9 cellular contexts compared by ENCODE assay signal in genomic region chr19:489418-490196, GRCh38. TPM values are rescaled to one million over a fixed set of nuclear protein-coding genes. Genes with fewer than 3 reads are reported as not detected.
A peak's percentile ranks its signal among the peaks of the same experiment; 100 is the strongest.
DNase-seq lines count a peak whose midpoint lies in the region; ATAC-seq and TF ChIP-seq lines count a peak whose summit lies in the region.
"Had no signal": no experiment of that assay in that cellular context is flagged by ENCODE, and none has a peak within 500 bp of the region (broad histone marks: within the 10 kb centered on the region; RNA-seq: fewer than 3 reads in every experiment).

No MANE protein-coding gene starts in this region.

- H3K9me3 ChIP-seq in KOPT-K1 (ENCODE audit: insufficient read depth, low read length, poor library complexity, severe bottlenecking) (no peaks in the 10 kb centered on the region), right lobe of liver (no peaks in the 10 kb centered on the region), suprapubic skin (no peaks in the 10 kb centered on the region)

- H3K27me3 Mint-ChIP-seq in chondrocyte (ENCODE audit: low read depth), result no peaks in the 10 kb centered on the region

- H3K36me3 ChIP-seq in KOPT-K1 (ENCODE audit: insufficient read depth, low read length) (no peaks in the 10 kb centered on the region), right lobe of liver (no peaks in the 10 kb centered on the region), suprapubic skin (no peaks in the 10 kb centered on the region)

- H3K4me3 Mint-ChIP-seq in chondrocyte (ENCODE audit: unreplicated experiment), result peak overlapping the region; percentile 79

- DNase-seq in DMS79 (lab: John Stamatoyannopoulos, UW) (peak; percentile 16), DMS79 treated with DMSO at 0.1 percent for 48 hours (lab: John Stamatoyannopoulos, UW) (no peak), chondrocyte (ENCODE audit: low spot score) (peak; percentile 93), right lobe of liver (no peak), suprapubic skin (ENCODE audit: low spot score in 2 of 2) (no peak), H4 (ENCODE audit: low spot score) (no peak)
- DNase-seq in stimulated activated CD4-positive, alpha-beta T cell treated with anti-CD3 and anti-CD28 coated beads, Interleukin-4, amount 100 ng/mL, for 24 hours, result no peak

- no peaks in the 10 kb centered on the region for H3K36me3 Mint-ChIP-seq in chondrocyte (ENCODE audit: low read depth)

- 20% methylated on average over 37 of the region's 61 CpGs for WGBS in right lobe of liver (ENCODE audit: insufficient coverage, low coverage, low lambda C conversion rate, missing lambda C conversion rate)
- 35% methylated on average over 34 of the region's 61 CpGs for WGBS in suprapubic skin

- TF ChIP-seq EP300 in suprapubic skin (IDR thresholded peaks at IDR 0.05), result no peak

- peaks cover 0 to 9% (median 0%) of the 10 kb centered on the region in 4 donors for H3K4me1 ChIP-seq in right lobe of liver
- H3K4me1 ChIP-seq in suprapubic skin, result peaks cover 27% of the 10 kb centered on the region

- TF ChIP-seq POLR2A in right lobe of liver (IDR thresholded peaks at IDR 0.05) (no peak), suprapubic skin (IDR thresholded peaks at IDR 0.05) (no peak)

- H3K27ac ChIP-seq in KOPT-K1 (ENCODE audit: low read depth, low read length, poor library complexity, severe bottlenecking) (peak overlapping the region; percentile 90), right lobe of liver (peak overlapping the region; percentile 85 to 93 (median 89)), suprapubic skin (peak overlapping the region; percentile 82)

- H3K27me3 ChIP-seq in right lobe of liver (no peaks in the 10 kb centered on the region), suprapubic skin (peaks cover 10% of the 10 kb centered on the region)

- intact Hi-C loops in right lobe of liver (cut with DNase I), result no loop called here

- peak overlapping the region; percentile 90 to 99 (median 95) for H3K4me3 ChIP-seq in right lobe of liver
- H3K4me3 ChIP-seq in suprapubic skin, result peak overlapping the region; percentile 73

- TF ChIP-seq CTCF in chondrocyte (IDR thresholded peaks at IDR 0.05), result no peak
- no peak for TF ChIP-seq CTCF in right lobe of liver (IDR thresholded peaks at IDR 0.05)
- TF ChIP-seq CTCF in suprapubic skin (IDR thresholded peaks at IDR 0.05), result no peak

- peak; percentile 29 to 57 (median 36) for ATAC-seq in right lobe of liver

- H3K27ac Mint-ChIP-seq in chondrocyte (ENCODE audit: unreplicated experiment), result peak overlapping the region; percentile 86

- H3K4me1 Mint-ChIP-seq in chondrocyte (ENCODE audit: low read depth), result peaks cover 30% of the 10 kb centered on the region

- no peaks in the 10 kb centered on the region for H3K9me3 Mint-ChIP-seq in chondrocyte (ENCODE audit: low read depth)

RNA-seq across cellular contexts. Expression of gene MADCAM1, which starts 6.7 kb away (rescaled TPM):
- total RNA-seq in chondrocyte (0.59 to 0.92 TPM (median 0.62 TPM) in 3 replicates), right lobe of liver (under 1 TPM; 0.11 to 0.69 (median 0.31) TPM), suprapubic skin (under 1 TPM in 1 of 4 donors, not detected in 3; 0.64 TPM)
- total RNA-seq in H4 (2014; rRNA removed; shearing (Covaris generic)), result not detected in 2 replicates
- total RNA-seq: dermis microvascular lymphatic vessel endothelial cell had no signal

RNA-seq across cellular contexts. Expression of gene TPGS1, which starts 17.7 kb away (rescaled TPM):
- 18.3 to 22.6 TPM (median 21.3 TPM) in 3 replicates for total RNA-seq in chondrocyte
- total RNA-seq in right lobe of liver, result 10 to 100 TPM in 3 of 6 experiments, 1 to 10 TPM in 3; 8.2 to 42.2 (median 10.3) TPM
- total RNA-seq in suprapubic skin, result 10 to 100 TPM; 10.8 to 23.3 (median 20.9) TPM
- 28.3 and 45.8 TPM in 2 replicates for total RNA-seq in H4 (2014; rRNA removed; shearing (Covaris generic))

RNA-seq across cellular contexts. Expression of gene SHC2, which starts 28.8 kb away (rescaled TPM):
- total RNA-seq in chondrocyte, result 26.9 to 50.9 TPM (median 47.8 TPM) in 3 replicates
- 10 to 100 TPM; 48.4 to 69.9 (median 59.1) TPM for total RNA-seq in right lobe of liver
- total RNA-seq in suprapubic skin, result 10 to 100 TPM; 16.3 to 40.7 (median 19.6) TPM
- total RNA-seq in H4 (2014; rRNA removed; shearing (Covaris generic)), result 1.4 and 2.0 TPM in 2 replicates

RNA-seq across cellular contexts. Expression of gene CDC34, which starts 42.0 kb away (rescaled TPM):
- total RNA-seq in chondrocyte (41.4 to 71.1 TPM (median 66.9 TPM) in 3 replicates), right lobe of liver (10 to 100 TPM; 44.8 to 81.8 (median 49.5) TPM), suprapubic skin (10 to 100 TPM; 48.3 to 90.3 (median 72.9) TPM)
- 33.2 and 35.7 TPM in 2 replicates for total RNA-seq in H4 (2014; rRNA removed; shearing (Covaris generic))

RNA-seq across cellular contexts. Expression of gene GZMM, which starts 54.2 kb away (rescaled TPM):
- total RNA-seq in chondrocyte (not detected in 3 replicates), right lobe of liver (under 1 TPM in 3 of 6 experiments, not detected in 3; 0.59 to 0.95 (median 0.74) TPM), suprapubic skin (under 1 TPM in 1 of 4 donors, not detected in 3; 0.97 TPM)
- total RNA-seq in H4 (2014; rRNA removed; shearing (Covaris generic)), result not detected in 2 replicates
- total RNA-seq: dermis microvascular lymphatic vessel endothelial cell had no signal

Comparison
In these comparisons a context has a peak if more than half of its experiments do, and no peak if none do; other contexts are left out.
1. DNase-seq: peak in DMS79 (single experiment) and chondrocyte (single experiment); none in DMS79 treated with DMSO at 0.1 percent for 48 hours (single experiment), right lobe of liver (0 of 3), suprapubic skin (0 of 2), H4 (single experiment) and stimulated activated CD4-positive, alpha-beta T cell treated with anti-CD3 and anti-CD28 coated beads, Interleukin-4, amount 100 ng/mL, for 24 hours (single experiment).
2. Peak in every context shown above with its lines, with median percentiles within 50 percentile points of each other: H3K27ac ChIP-seq.